ENCODE assay signal across 18 cellular contexts in genomic region chr6:63943826-63944225, GRCh38.
"Had no signal": no experiment of that assay in that cellular context is flagged by ENCODE, and none has a peak within 500 bp of the region (broad histone marks: within the 10 kb centered on the region; RNA-seq: fewer than 3 reads in every experiment).

No MANE protein-coding gene starts in this region.

- H3K36me3 ChIP-seq: adrenal gland, breast epithelium, gastrocnemius medialis, heart right ventricle, left lung, suprapubic skin, transverse colon, uterus had no signal

- H3K4me1 ChIP-seq: adrenal gland, breast epithelium, gastrocnemius medialis, heart right ventricle, left lung, suprapubic skin, uterus had no signal

- H3K27me3 ChIP-seq: adrenal gland, breast epithelium, gastrocnemius medialis, heart right ventricle, left lung, suprapubic skin, transverse colon, uterus had no signal

- H3K4me3 ChIP-seq: adrenal gland, breast epithelium, coronary artery, gastrocnemius medialis, heart right ventricle, left lung, smooth muscle cell, suprapubic skin, transverse colon, uterus had no signal

- ATAC-seq: activated CD4-positive, CD25-positive, alpha-beta regulatory T cell treated with anti-CD3 and anti-CD28 coated beads, Interleukin-2, amount 50 U/mL, for 24 hours; activated naive CD4-positive, alpha-beta T cell treated with anti-CD3 and anti-CD28 coated beads, Interleukin-2, amount 50 U/mL, for 72 hours; activated T-cell treated with anti-CD3 and anti-CD28 coated beads, Interleukin-2, amount 50 U/mL, for 72 hours; gastrocnemius medialis; heart right ventricle; left lung; sciatic nerve; stimulated activated naive CD8-positive, alpha-beta T cell treated with anti-CD3 and anti-CD28 coated beads, Interleukin-15, amount 100 ng/mL, for 72 hours had no signal

- DNase-seq: activated CD4-positive, alpha-beta T cell treated with anti-CD3 and anti-CD28 coated beads, Interleukin-2, amount 50 U/mL, for 1 hour; activated gamma-delta T cell treated with Interleukin-2 at 50 U/mL for 16 hours; activated T-cell treated with anti-CD3 and anti-CD28 coated beads, Interleukin-2, amount 50 U/mL, for 72 hours; adrenal gland; gastrocnemius medialis; heart right ventricle; left lung; stimulated activated CD4-positive, alpha-beta T cell treated with anti-CD3 and anti-CD28 coated beads, Interleukin-4, amount 100 ng/mL, for 1 hour; stimulated activated naive CD8-positive, alpha-beta T cell treated with anti-CD3 and anti-CD28 coated beads, Interleukin-15, amount 100 ng/mL, for 72 hours; transverse colon; uterus had no signal

- H3K27ac ChIP-seq: adrenal gland, breast epithelium, coronary artery, gastrocnemius medialis, heart right ventricle, left lung, suprapubic skin, transverse colon, uterus had no signal

- H3K9me3 ChIP-seq: adrenal gland, breast epithelium, gastrocnemius medialis, heart right ventricle, left lung, suprapubic skin, transverse colon, uterus had no signal
